ENCODE assay signal across 1 cellular context in genomic region chr14:54554401-54554800, GRCh38.
TF ChIP-seq lines count a peak whose summit lies in the region.

No MANE protein-coding gene starts in this region.

TF ChIP-seq in H1, 55 proteins besides CTCF, POLR2A, EP300 and RAD21:
- TF ChIP-seq JUND (IDR thresholded peaks at IDR 0.05; ENCODE audit: low read length) = no peak
- TF ChIP-seq FOSL1 (IDR thresholded peaks at IDR 0.05; ENCODE audit: insufficient read depth, low read depth, low read length) = no peak
- TF ChIP-seq SRF (IDR thresholded peaks at IDR 0.05; ENCODE audit: low read depth, low read length) = no peak
- TF ChIP-seq GTF2F1 (IDR thresholded peaks at IDR 0.05; ENCODE audit: borderline replicate concordance, low read depth, low read length) = no peak
- TF ChIP-seq JUN (IDR thresholded peaks at IDR 0.05; ENCODE audit: low read depth, low read length) = no peak
- no peak for TF ChIP-seq TCF12 (IDR thresholded peaks at IDR 0.05; ENCODE audit: low read depth, low read length)
- no peak for TF ChIP-seq BCL11A (IDR thresholded peaks at IDR 0.05; ENCODE audit: low read depth in 2 of 2, low read length in 2 of 2)
- TF ChIP-seq RXRA (IDR thresholded peaks at IDR 0.05; ENCODE audit: insufficient read depth, low read depth, low read length) = no peak
- no peak for TF ChIP-seq NANOG (IDR thresholded peaks at IDR 0.05; ENCODE audit: insufficient read depth, low read depth, low read length, poor library complexity, severe bottlenecking)
- no peak for TF ChIP-seq SUZ12 (IDR thresholded peaks at IDR 0.05; ENCODE audit: low read length)
